Comparison of ENCODE assay signal across 9 cellular contexts in the genomic region with DNA sequence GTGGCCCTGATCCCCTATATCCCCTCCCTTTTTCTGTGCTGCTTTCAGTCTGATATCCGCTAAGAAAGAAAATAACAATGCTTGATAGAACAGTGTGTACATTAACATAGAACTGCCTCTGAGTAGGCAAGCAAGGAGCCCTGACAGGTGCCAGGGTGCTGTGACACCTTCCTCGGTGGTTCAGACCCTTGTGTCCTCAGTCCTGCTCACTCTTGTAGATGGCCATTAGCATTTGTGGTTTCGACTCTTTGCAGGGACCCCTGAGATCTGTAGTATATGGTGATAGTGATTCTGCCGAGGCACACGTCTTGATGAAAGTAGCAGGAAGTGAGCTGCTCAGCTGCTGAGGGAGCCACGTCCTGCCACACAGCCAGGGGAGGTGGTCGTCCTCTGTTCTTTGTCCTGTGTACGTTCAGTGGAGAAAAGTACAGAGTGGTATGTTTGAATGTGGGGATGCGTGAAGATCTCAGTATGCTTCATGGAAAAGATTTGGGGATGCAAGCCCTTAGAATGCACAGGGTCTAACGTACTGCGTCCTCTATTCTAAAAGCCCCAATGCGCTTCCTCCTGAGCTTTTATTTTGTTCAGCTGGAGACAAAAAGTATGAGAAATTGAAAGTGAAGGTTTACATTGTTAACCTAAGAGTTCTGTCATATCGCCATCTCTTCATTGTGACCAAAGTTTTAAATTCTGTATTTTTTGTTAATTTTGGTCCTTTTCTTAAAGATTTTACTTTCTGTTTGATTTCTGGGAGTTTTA. TPM values are rescaled to one million over a fixed set of nuclear protein-coding genes. Genes with fewer than 3 reads are reported as not detected.
DNase-seq lines count a peak whose midpoint lies in the region; ATAC-seq and TF ChIP-seq lines count a peak whose summit lies in the region.
"Had no signal": no experiment of that assay in that cellular context is flagged by ENCODE, and none has a peak within 500 bp of the region (broad histone marks: within the 10 kb centered on the region; RNA-seq: fewer than 3 reads in every experiment).

No MANE protein-coding gene starts in this region.

- H3K27me3 ChIP-seq in suprapubic skin (no peaks in the 10 kb centered on the region), neuronal stem cell (ENCODE audit: control insufficient read depth in 3 of 3, insufficient read depth in 3 of 3, low read depth in 1 of 3, low read length in 3 of 3) (no peaks in the 10 kb centered on the region)
- H3K27me3 ChIP-seq: thyroid gland had no signal

- H2BK12ac ChIP-seq in neuronal stem cell (ENCODE audit: low read length): no peak overlapping the region

- H3K27ac Mint-ChIP-seq in activated naive CD4-positive, alpha-beta T cell treated with anti-CD3 and anti-CD28 coated beads, Interleukin-2, amount 50 U/mL, for 72 hours: peak overlapping the region; percentile 88 to 95

- H3K9ac ChIP-seq in neuronal stem cell (ENCODE audit: low read depth, low read length, poor library complexity): no peak overlapping the region

- no peak overlapping the region for H2AK5ac ChIP-seq in neuronal stem cell (ENCODE audit: low read depth, low read length)

- H3K4me1 ChIP-seq in suprapubic skin (no peaks in the 10 kb centered on the region), neuronal stem cell (ENCODE audit: control insufficient read depth in 2 of 2, insufficient read depth in 1 of 2, low read depth in 1 of 2, low read length in 2 of 2) (peaks cover 3 to 9% of the 10 kb centered on the region in 2 donors)

- WGBS in suprapubic skin: 86% methylated on average over 13 of the region's 13 CpGs
- WGBS in neuronal stem cell (ENCODE audit: extremely low coverage in 2 of 2, insufficient read length in 2 of 2, insufficient replicate concordance in 1 of 2), 2 donors: no CpG with 5 or more reads among the region's 13 CpGs

- H3K79me1 ChIP-seq in neuronal stem cell (ENCODE audit: low read depth, low read length): no peaks in the 10 kb centered on the region

- H2BK5ac ChIP-seq in neuronal stem cell (ENCODE audit: low read length): no peak overlapping the region

- H3K23ac ChIP-seq in neuronal stem cell (ENCODE audit: low read depth, low read length, poor library complexity): no peak overlapping the region

- no peak overlapping the region for H4K8ac ChIP-seq in neuronal stem cell (ENCODE audit: low read depth, low read length)

- no peaks in the 10 kb centered on the region for H3K9me3 ChIP-seq in KOPT-K1 (ENCODE audit: insufficient read depth, low read length, poor library complexity, severe bottlenecking)
- H3K9me3 ChIP-seq in suprapubic skin: no peaks in the 10 kb centered on the region
- no peaks in the 10 kb centered on the region for H3K9me3 ChIP-seq in neuronal stem cell (replicated peaks in 1 of 2; ENCODE audit: control insufficient read depth in 2 of 2, insufficient read depth in 1 of 2, low read depth in 1 of 2, low read length in 2 of 2)
- H3K9me3 ChIP-seq: thyroid gland had no signal

- no peak overlapping the region for H3K4ac ChIP-seq in neuronal stem cell (ENCODE audit: low read length)

- H3K27ac ChIP-seq in KOPT-K1 (ENCODE audit: low read depth, low read length, poor library complexity, severe bottlenecking): peak overlapping the region; percentile 92
- no peak overlapping the region for H3K27ac ChIP-seq in suprapubic skin
- no peak overlapping the region for H3K27ac ChIP-seq in neuronal stem cell (replicated peaks; ENCODE audit: low read length)
- H3K27ac ChIP-seq: thyroid gland had no signal

- H3K14ac ChIP-seq in neuronal stem cell (ENCODE audit: low read length): no peak overlapping the region

- H3K36me3 ChIP-seq in KOPT-K1 (ENCODE audit: insufficient read depth, low read length) (peaks cover 74% of the 10 kb centered on the region), suprapubic skin (no peaks in the 10 kb centered on the region), neuronal stem cell (replicated peaks in 1 of 2; ENCODE audit: control insufficient read depth in 2 of 2, insufficient read depth in 2 of 2, low read length in 2 of 2) (peaks cover 0 to 56% of the 10 kb centered on the region in 2 donors)
- H3K36me3 ChIP-seq: thyroid gland had no signal

- H3K4me2 ChIP-seq in neuronal stem cell (ENCODE audit: insufficient read depth, low read length, poor library complexity, severe bottlenecking): no peak overlapping the region

- DNase-seq in activated gamma-delta T cell treated with Interleukin-2 at 50 U/mL for 16 hours: peak; percentile 53
- no peak for DNase-seq in activated gamma-delta T cell (lab: John Stamatoyannopoulos, UW)
- peak in 1 of 2 donors; percentile 35 for DNase-seq in activated naive CD4-positive, alpha-beta T cell treated with anti-CD3 and anti-CD28 coated beads, Interleukin-2, amount 50 U/mL, for 72 hours (ENCODE audit: low spot score in 2 of 2)
- DNase-seq in suprapubic skin (ENCODE audit: low spot score in 2 of 2): no peak
- no peak for DNase-seq in neuronal stem cell (ENCODE audit: low spot score)
- DNase-seq: thyroid gland had no signal

- no peak overlapping the region for H4K91ac ChIP-seq in neuronal stem cell (ENCODE audit: low read depth, low read length, poor library complexity)

- H3K9me3 Mint-ChIP-seq in activated naive CD4-positive, alpha-beta T cell treated with anti-CD3 and anti-CD28 coated beads, Interleukin-2, amount 50 U/mL, for 72 hours: no peaks in the 10 kb centered on the region

- TF ChIP-seq CTCF in suprapubic skin (IDR thresholded peaks at IDR 0.05): no peak

- no peak overlapping the region for H2BK15ac ChIP-seq in neuronal stem cell (ENCODE audit: low read length)

- peaks cover 0 to 6% of the 10 kb centered on the region in 2 donors for H3K36me3 Mint-ChIP-seq in activated naive CD4-positive, alpha-beta T cell treated with anti-CD3 and anti-CD28 coated beads, Interleukin-2, amount 50 U/mL, for 72 hours

- H3K4me3 ChIP-seq in suprapubic skin: peak overlapping the region; percentile 15
- H3K4me3 ChIP-seq in neuronal stem cell (ENCODE audit: low read length in 2 of 2): no peak overlapping the region
- H3K4me3 ChIP-seq: thyroid gland had no signal

- H3K18ac ChIP-seq in neuronal stem cell (ENCODE audit: low read length): no peak overlapping the region

- TF ChIP-seq POLR2A in suprapubic skin (IDR thresholded peaks at IDR 0.05): no peak

- peak; percentile 79 to 80 for ATAC-seq in activated naive CD4-positive, alpha-beta T cell treated with anti-CD3 and anti-CD28 coated beads, Interleukin-2, amount 50 U/mL, for 72 hours
- no peak for ATAC-seq in HG03342 (IDR thresholded peaks at IDR 0.05; ENCODE audit: unreplicated experiment)
- ATAC-seq in GM19324 (IDR thresholded peaks at IDR 0.05; ENCODE audit: low FRiP score, unreplicated experiment): no peak

- no peak overlapping the region for H2AFZ ChIP-seq in neuronal stem cell (ENCODE audit: low read length)

- no peak for TF ChIP-seq EP300 in suprapubic skin (IDR thresholded peaks at IDR 0.05)

- H2BK120ac ChIP-seq in neuronal stem cell (ENCODE audit: low read depth, low read length): no peak overlapping the region

RNA-seq across cellular contexts. Expression of a gene that starts 35.4 kb away (rescaled TPM):
- 10 to 100 TPM in 1 of 2 donors, 1 to 10 TPM in 1; 9.7 to 17.5 TPM for total RNA-seq in activated naive CD4-positive, alpha-beta T cell treated with anti-CD3 and anti-CD28 coated beads, Interleukin-2, amount 50 U/mL, for 72 hours
- total RNA-seq in suprapubic skin: 10 to 100 TPM in 2 of 4 donors, 1 to 10 TPM in 2; 6.7 to 11.8 (median 9.5) TPM
- polyA plus RNA-seq in neuronal stem cell (2013, experiment 1 of 2): 23.5 TPM
- 23.1 TPM for polyA plus RNA-seq in neuronal stem cell (2013, experiment 2 of 2)

Comparison
In these comparisons a context has a peak if more than half of its experiments do, and no peak if none do; other contexts are left out.
1. ATAC-seq: peak in activated naive CD4-positive, alpha-beta T cell treated with anti-CD3 and anti-CD28 coated beads, Interleukin-2, amount 50 U/mL, for 72 hours (2 of 2); none in HG03342 (single experiment) and GM19324 (single experiment).